In genomic region chr5:96425436-96425835, GRCh38 we compare ENCODE assay signal across 32 cellular contexts. TPM values are rescaled to one million over a fixed set of nuclear protein-coding genes. Genes with fewer than 3 reads are reported as not detected.
"Had no signal": no experiment of that assay in that cellular context is flagged by ENCODE, and none has a peak within 500 bp of the region (broad histone marks: within the 10 kb centered on the region; RNA-seq: fewer than 3 reads in every experiment).

No MANE protein-coding gene starts in this region.

- H3K27ac ChIP-seq: neural progenitor cell, ovary, parathyroid adenoma, psoas muscle, skin epidermis, spleen, suprapubic skin, testis, tibial nerve, upper lobe of left lung, vagina had no signal

- H3K4me1 Mint-ChIP-seq: natural killer cell; nephron; neural progenitor cell; stimulated activated memory B cell treated with anti-CD40 and anti-IgM and Interleukin-4, amounts not matched to agents 10 μg/mL and 1 μg/mL and 100 μg/mL, for 72 hours; stimulated activated naive CD8-positive, alpha-beta T cell treated with anti-CD3 and anti-CD28 coated beads, Interleukin-15, amount 100 ng/mL, for 72 hours had no signal

- H3K36me3 ChIP-seq: neural progenitor cell, ovary, spleen, suprapubic skin, tibial nerve, upper lobe of left lung, vagina had no signal

- H3K4me1 ChIP-seq: neural progenitor cell, parathyroid adenoma, psoas muscle, spleen, suprapubic skin, testis, tibial nerve, upper lobe of left lung, vagina had no signal

- FAIRE-seq: urothelium cell line had no signal

- DNase-seq: natural killer cell; occipital lobe; ovary; posterior cingulate gyrus; psoas muscle; right cardiac atrium; spleen; stimulated activated CD4-positive, alpha-beta T cell treated with anti-CD3 and anti-CD28 coated beads, Interleukin-12 subunit alpha, Interleukin-12 subunit beta, amount 100 ng/mL, for 4 hours; stimulated activated CD4-positive, alpha-beta T cell treated with anti-CD3 and anti-CD28 coated beads, Interleukin-1b, Interleukin-23, amount 100 ng/mL, for 48 hours; stimulated activated CD4-positive, alpha-beta T cell treated with anti-CD3 and anti-CD28 coated beads, Interleukin-4, amount 100 ng/mL, for 1 hour; stimulated activated CD4-positive, alpha-beta T cell treated with anti-CD3 and anti-CD28 coated beads, Interleukin-4, amount 100 ng/mL, for 4 hours; stimulated activated CD8-positive, alpha-beta memory T cell treated with anti-CD3 and anti-CD28 coated beads, Interleukin-4, amount 100 ng/mL, for 48 hours; stimulated activated naive CD4-positive, alpha-beta T cell; stimulated activated naive CD8-positive, alpha-beta T cell treated with anti-CD3 and anti-CD28 coated beads, Interleukin-15, amount 100 ng/mL, for 72 hours; stimulated activated naive CD8-positive, alpha-beta T cell treated with anti-CD3 and anti-CD28 coated beads, Interleukin-15, Interleukin-2, amounts not matched to agents 100 U/mL and 50 U/mL, for 24 hours; substantia nigra; testis; trophoblast cell; upper lobe of left lung had no signal

- H3K9me3 Mint-ChIP-seq: natural killer cell; nephron; neural progenitor cell; stimulated activated memory B cell treated with anti-CD40 and anti-IgM and Interleukin-4, amounts not matched to agents 10 μg/mL and 1 μg/mL and 100 μg/mL, for 72 hours; stimulated activated naive CD8-positive, alpha-beta T cell treated with anti-CD3 and anti-CD28 coated beads, Interleukin-15, amount 100 ng/mL, for 72 hours had no signal

- H3K4me3 Mint-ChIP-seq: natural killer cell; nephron; neural progenitor cell; stimulated activated memory B cell treated with anti-CD40 and anti-IgM and Interleukin-4, amounts not matched to agents 10 μg/mL and 1 μg/mL and 100 μg/mL, for 72 hours; stimulated activated naive CD8-positive, alpha-beta T cell treated with anti-CD3 and anti-CD28 coated beads, Interleukin-15, amount 100 ng/mL, for 72 hours had no signal

- H3K27ac Mint-ChIP-seq: natural killer cell; nephron; neural progenitor cell; progenitor cell of endocrine pancreas; stimulated activated memory B cell treated with anti-CD40 and anti-IgM and Interleukin-4, amounts not matched to agents 10 μg/mL and 1 μg/mL and 100 μg/mL, for 72 hours; stimulated activated naive CD8-positive, alpha-beta T cell treated with anti-CD3 and anti-CD28 coated beads, Interleukin-15, amount 100 ng/mL, for 72 hours had no signal

- H3K9ac ChIP-seq: neural progenitor cell, parathyroid adenoma had no signal

- H3K27me3 ChIP-seq: ovary, testis, upper lobe of left lung, vagina had no signal

- H3K79me2 ChIP-seq: parathyroid adenoma had no signal

- H3K4me3 ChIP-seq: neural progenitor cell, ovary, psoas muscle, skin epidermis, smooth muscle cell, spleen, suprapubic skin, testis, tibial nerve, upper lobe of left lung, vagina had no signal

- H3K9me3 ChIP-seq: ovary, psoas muscle, spleen, suprapubic skin, testis, tibial nerve, upper lobe of left lung, vagina had no signal

- H2AFZ ChIP-seq: neural progenitor cell, parathyroid adenoma had no signal

- H3K4me2 ChIP-seq: neural progenitor cell, smooth muscle cell had no signal

- ATAC-seq: natural killer cell; psoas muscle; right cardiac atrium; sciatic nerve; stimulated activated memory B cell treated with anti-CD40 and anti-IgM and Interleukin-4, amounts not matched to agents 10 μg/mL and 1 μg/mL and 100 μg/mL, for 72 hours; stimulated activated naive CD8-positive, alpha-beta T cell treated with anti-CD3 and anti-CD28 coated beads, Interleukin-15, amount 100 ng/mL, for 72 hours; stimulated activated naive CD8-positive, alpha-beta T cell treated with anti-CD3 and anti-CD28 coated beads, Interleukin-15, Interleukin-2, amounts not matched to agents 100 U/mL and 50 U/mL, for 24 hours had no signal

- H3K36me3 Mint-ChIP-seq: natural killer cell; neural progenitor cell; stimulated activated memory B cell treated with anti-CD40 and anti-IgM and Interleukin-4, amounts not matched to agents 10 μg/mL and 1 μg/mL and 100 μg/mL, for 72 hours had no signal

RNA-seq across cellular contexts. Expression of gene PCSK1, which starts 7.6 kb away (rescaled TPM):
- total RNA-seq: natural killer cell, renal cortical epithelial cell had no signal
